20 cellular contexts compared by ENCODE assay signal in genomic region chr22:38338772-38339379, GRCh38. TPM values are rescaled to one million over a fixed set of nuclear protein-coding genes. Genes with fewer than 3 reads are reported as not detected.
DNase-seq lines count a peak whose midpoint lies in the region; ATAC-seq and TF ChIP-seq lines count a peak whose summit lies in the region.
"Had no signal": no experiment of that assay in that cellular context is flagged by ENCODE, and none has a peak within 500 bp of the region (broad histone marks: within the 10 kb centered on the region; RNA-seq: fewer than 3 reads in every experiment).

No MANE protein-coding gene starts in this region.

- no peak for ATAC-seq in mucosa of descending colon
- ATAC-seq: GM12878 had no signal

- H3K27ac ChIP-seq in CD4-positive, alpha-beta memory T cell (ENCODE audit: low read depth, low read length), result no peak overlapping the region
- H3K27ac ChIP-seq: cardiac muscle cell, stomach had no signal

- peak; percentile 31 for DNase-seq in EH (ENCODE audit: low read depth)
- DNase-seq in M059J (ENCODE audit: low read depth), result peak; percentile 43
- peak; percentile 17 for DNase-seq in chondrocyte (ENCODE audit: low spot score)
- DNase-seq in mucosa of descending colon, result peak in 2 of 3 donors; percentile 4 to 9
- no peak for DNase-seq in NCI-H2227 (lab: John Stamatoyannopoulos, UW; ENCODE audit: unreplicated experiment)
- DNase-seq in CD4-positive, alpha-beta memory T cell, result no peak
- DNase-seq in NCI-H748 (lab: John Stamatoyannopoulos, UW; ENCODE audit: unreplicated experiment), result no peak
- no peak for DNase-seq in NCI-H226
- DNase-seq: activated CD4-positive, alpha-beta T cell treated with anti-CD3 and anti-CD28 coated beads, Interleukin-2, amount 10 ng/mL, durations not matched to agents 24 days and 14 days; activated naive CD8-positive, alpha-beta T cell treated with anti-CD3 and anti-CD28 coated beads, Interleukin-2, amount 10 ng/mL, durations not matched to agents 7 days and 5 days; activated T-cell treated with anti-CD3 and anti-CD28 coated beads, Interleukin-2, amount 50 U/mL, for 1 hour; HFFc6; kidney glomerular epithelial cell; NCI-H2029; NCI-H526 treated with DMSO at 0.1 percent for 48 hours; occipital lobe; stomach; T-helper 2 cell had no signal

- no peaks in the 10 kb centered on the region for H3K9me3 Mint-ChIP-seq in chondrocyte (ENCODE audit: low read depth)
- H3K9me3 Mint-ChIP-seq in CD4-positive, alpha-beta memory T cell, result no peaks in the 10 kb centered on the region
- H3K9me3 Mint-ChIP-seq: activated CD4-positive, alpha-beta T cell treated with anti-CD3 and anti-CD28 coated beads, Interleukin-2, amount 10 ng/mL, durations not matched to agents 24 days and 14 days; activated naive CD8-positive, alpha-beta T cell treated with anti-CD3 and anti-CD28 coated beads, Interleukin-2, amount 10 ng/mL, durations not matched to agents 7 days and 5 days; HFFc6 had no signal

- H3K4me1 ChIP-seq in mucosa of descending colon (ENCODE audit: low read depth), result peaks cover 3% of the 10 kb centered on the region
- peaks cover 6% of the 10 kb centered on the region for H3K4me1 ChIP-seq in CD4-positive, alpha-beta memory T cell (ENCODE audit: insufficient read depth, low read length)

- no peaks in the 10 kb centered on the region for H3K36me3 Mint-ChIP-seq in chondrocyte (ENCODE audit: low read depth)
- no peaks in the 10 kb centered on the region for H3K36me3 Mint-ChIP-seq in CD4-positive, alpha-beta memory T cell
- H3K36me3 Mint-ChIP-seq: activated naive CD8-positive, alpha-beta T cell treated with anti-CD3 and anti-CD28 coated beads, Interleukin-2, amount 10 ng/mL, durations not matched to agents 7 days and 5 days had no signal

- H3K4me1 Mint-ChIP-seq in chondrocyte (ENCODE audit: low read depth), result peaks cover 6% of the 10 kb centered on the region
- H3K4me1 Mint-ChIP-seq in CD4-positive, alpha-beta memory T cell, result peaks cover 0 to 9% (median 2%) of the 10 kb centered on the region in 4 donors

- CTCF ChIA-PET in CD4-positive, alpha-beta memory T cell (lab: Charles Lee; ENCODE audit: partially characterized antibody), result interaction anchor here (1.3 kb wide), 2 partner anchors 12 to 225 kb away, joined by 3 to 4 read pairs; no protein-coding TSS in a partner anchor

- H3K27me3 Mint-ChIP-seq in chondrocyte (ENCODE audit: low read depth), result no peaks in the 10 kb centered on the region
- peaks cover 5 to 8% of the 10 kb centered on the region in 2 donors for H3K27me3 Mint-ChIP-seq in CD4-positive, alpha-beta memory T cell

- intact Hi-C loops in mucosa of descending colon (cut with DNase I, micrococcal nuclease), result no loop called here
- intact Hi-C loops in CD4-positive, alpha-beta memory T cell (cut with micrococcal nuclease), result no loop called here

- H3K36me3 ChIP-seq in mucosa of descending colon (ENCODE audit: low read depth), result no peaks in the 10 kb centered on the region
- H3K36me3 ChIP-seq in CD4-positive, alpha-beta memory T cell (ENCODE audit: insufficient read depth, low read length), result no peaks in the 10 kb centered on the region
- H3K36me3 ChIP-seq: cardiac muscle cell, stomach had no signal

- H3K4me3 Mint-ChIP-seq in chondrocyte (ENCODE audit: unreplicated experiment), result no peak overlapping the region
- no peak overlapping the region for H3K4me3 Mint-ChIP-seq in CD4-positive, alpha-beta memory T cell
- H3K4me3 Mint-ChIP-seq: activated CD4-positive, alpha-beta T cell treated with anti-CD3 and anti-CD28 coated beads, Interleukin-2, amount 10 ng/mL, durations not matched to agents 24 days and 14 days; activated naive CD8-positive, alpha-beta T cell treated with anti-CD3 and anti-CD28 coated beads, Interleukin-2, amount 10 ng/mL, durations not matched to agents 7 days and 5 days; HFFc6 had no signal

- no peak for TF ChIP-seq CTCF in chondrocyte (IDR thresholded peaks at IDR 0.05)
- TF ChIP-seq CTCF in mucosa of descending colon (IDR thresholded peaks at IDR 0.05), result no peak

- H3K27me3 ChIP-seq in CD4-positive, alpha-beta memory T cell (ENCODE audit: insufficient read depth, low read length), result no peaks in the 10 kb centered on the region
- H3K27me3 ChIP-seq: cardiac muscle cell had no signal

- H3K9me3 ChIP-seq in mucosa of descending colon, result no peaks in the 10 kb centered on the region
- H3K9me3 ChIP-seq in CD4-positive, alpha-beta memory T cell (ENCODE audit: control insufficient read depth in 1 of 2, low read length in 2 of 2), result no peaks in the 10 kb centered on the region
- H3K9me3 ChIP-seq: stomach had no signal

- H3K4me3 ChIP-seq in mucosa of descending colon, result no peak overlapping the region
- H3K4me3 ChIP-seq in CD4-positive, alpha-beta memory T cell (ENCODE audit: low read length in 2 of 2), result no peak overlapping the region
- H3K4me3 ChIP-seq: cardiac muscle cell, GM12878, stomach had no signal

- POLR2A ChIA-PET in CD4-positive, alpha-beta memory T cell (lab: Charles Lee; ENCODE audit: partially characterized antibody), result no interaction called here

- no peak overlapping the region for H3K27ac Mint-ChIP-seq in chondrocyte (ENCODE audit: unreplicated experiment)
- no peak overlapping the region for H3K27ac Mint-ChIP-seq in CD4-positive, alpha-beta memory T cell
- H3K27ac Mint-ChIP-seq: activated CD4-positive, alpha-beta T cell treated with anti-CD3 and anti-CD28 coated beads, Interleukin-2, amount 10 ng/mL, durations not matched to agents 24 days and 14 days; activated naive CD8-positive, alpha-beta T cell treated with anti-CD3 and anti-CD28 coated beads, Interleukin-2, amount 10 ng/mL, durations not matched to agents 7 days and 5 days; HFFc6 had no signal

RNA-seq across cellular contexts. Expression of gene CSNK1E, which starts 21.6 kb away (rescaled TPM):
- 67.0 and 99.4 TPM in 2 replicates for total RNA-seq in M059J (2014; rRNA removed; shearing (Covaris generic))
- total RNA-seq in chondrocyte (126 to 132 TPM (median 129 TPM) in 3 replicates), mucosa of descending colon (100 to 1,000 TPM in 1 of 3 donors, 10 to 100 TPM in 2; 87.8 to 100 (median 89.8) TPM)
- 100 to 1,000 TPM; 100 to 103 TPM for total RNA-seq in CD4-positive, alpha-beta memory T cell
- 10 to 100 TPM in 1 of 2 donors, 1 to 10 TPM in 1; 8.8 to 13.3 TPM for polyA plus RNA-seq in CD4-positive, alpha-beta memory T cell

Comparison
In these comparisons a context has a peak if more than half of its experiments do, and no peak if none do; other contexts are left out.
1. DNase-seq: peak in EH (single experiment), M059J (single experiment), chondrocyte (single experiment) and mucosa of descending colon (2 of 3); none in NCI-H2227 (single experiment), CD4-positive, alpha-beta memory T cell (0 of 5), NCI-H748 (single experiment) and NCI-H226 (single experiment).